ENCODE assay signal across 1 cellular context in genomic region chr7:41319601-41320000, GRCh38.
TF ChIP-seq lines count a peak whose summit lies in the region.

No MANE protein-coding gene starts in this region.

TF ChIP-seq in IMR-90, 13 proteins besides CTCF, POLR2A, EP300 and RAD21 (continued from another document):
- TF ChIP-seq ELK1 (IDR thresholded peaks at IDR 0.05; ENCODE audit: borderline replicate concordance, low read depth, low read length) (no peak), MAZ (IDR thresholded peaks at IDR 0.05; ENCODE audit: borderline replicate concordance, low read depth, low read length) (no peak), USF2 (IDR thresholded peaks at IDR 0.05; ENCODE audit: low read depth, low read length) (no peak), MAFK (IDR thresholded peaks at IDR 0.05; ENCODE audit: low read depth, low read length) (no peak), FOS (IDR thresholded peaks at IDR 0.05; ENCODE audit: low read depth, low read length) (no peak), CEBPB (IDR thresholded peaks at IDR 0.05; ENCODE audit: low read depth, low read length) (no peak), NFE2L2 (IDR thresholded peaks at IDR 0.05; ENCODE audit: low read depth, low read length) (no peak), RFX5 (IDR thresholded peaks at IDR 0.05; ENCODE audit: low read depth, low read length) (no peak), CHD1 (IDR thresholded peaks at IDR 0.05; ENCODE audit: low read depth, low read length) (no peak)
